1 cellular context compared by ENCODE assay signal in the genomic region with DNA sequence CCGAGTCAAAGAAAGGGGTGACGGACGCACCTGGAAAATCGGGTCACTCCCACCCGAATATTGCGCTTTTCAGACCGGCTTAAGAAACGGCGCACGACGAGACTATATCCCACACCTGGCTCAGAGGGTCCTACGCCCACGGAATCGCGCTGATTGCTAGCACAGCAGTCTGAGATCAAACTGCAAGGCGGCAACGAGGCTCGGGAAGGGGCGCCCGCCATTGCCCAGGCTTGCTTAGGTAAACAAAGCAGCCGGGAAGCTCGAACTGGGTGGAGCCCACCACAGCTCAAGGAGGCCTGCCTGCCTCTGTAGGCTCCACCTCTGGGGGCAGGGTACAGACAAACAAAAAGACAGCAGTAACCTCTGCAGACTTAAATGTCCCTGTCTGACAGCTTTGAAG.
TF ChIP-seq lines count a peak whose summit lies in the region.
"Not testable (repeated sequence)": the region's sequence is repeated elsewhere in the genome, so short reads cannot be mapped to it uniquely, and the experiment has no call there.

No MANE protein-coding gene starts in this region.

TF ChIP-seq in HepG2, 621 proteins besides CTCF, POLR2A, EP300 and RAD21:
- TF ChIP-seq TAF1 (CRISPR knock-in tag; IDR thresholded peaks at IDR 0.05) (peak; percentile 35; the same call in 1 of the 2 replicates), GABPB1 (CRISPR knock-in tag; IDR thresholded peaks at IDR 0.05) (peak; percentile 12; the same call in 1 of the 2 replicates), FOXA1 (CRISPR knock-in tag; IDR thresholded peaks at IDR 0.05) (peak; percentile 70), YEATS4 (CRISPR knock-in tag; IDR thresholded peaks at IDR 0.05; ENCODE audit: borderline replicate concordance) (0 out of 2 replicates have a peak, but pooled peaks have one; percentile 29), HOXA3 (CRISPR knock-in tag; IDR thresholded peaks at IDR 0.05) (0 out of 2 replicates have a peak, but pooled peaks have one; percentile 16)
- not testable (repeated sequence) for TF ChIP-seq FOXA1 (IDR thresholded peaks at IDR 0.05)
